ENCODE assay signal across 8 cellular contexts in genomic region chr9:137550241-137550621, GRCh38. TPM values are rescaled to one million over a fixed set of nuclear protein-coding genes. Genes with fewer than 3 reads are reported as not detected.
A peak's percentile ranks its signal among the peaks of the same experiment; 100 is the strongest.
DNase-seq lines count a peak whose midpoint lies in the region; ATAC-seq lines count a peak whose summit lies in the region.

PNPLA7 (minus strand) TSS chr9:137550402; CDS start chr9:137550197, 205 bp downstream.

- H3K4me1 ChIP-seq in GM23248 (ENCODE audit: insufficient read depth): peaks cover 10% of the 10 kb centered on the region

- peak within 1 kb of the TSS; percentile 89 for H3K9ac ChIP-seq in GM23248

- H3K36me3 ChIP-seq in GM23248 (ENCODE audit: low read depth): peaks cover 8% of the 10 kb centered on the region

- in situ Hi-C loops in ACHN (cut with HindIII; ENCODE audit: low pct_ligation_motif_present, low pct_unique_long_range_greater_than_20kb, low sequenced_read_pairs): no loop called here
- in situ Hi-C loops in GM23248 (cut with MboI): no loop called here

- no peaks in the 10 kb centered on the region for H4K20me1 ChIP-seq in GM23248 (ENCODE audit: insufficient read depth)

- ATAC-seq in GM18858 (IDR thresholded peaks at IDR 0.05; ENCODE audit: unreplicated experiment): no peak

- no peaks in the 10 kb centered on the region for H3K9me2 ChIP-seq in GM23248 (ENCODE audit: insufficient read depth)

- no peaks in the 10 kb centered on the region for H3K27me3 ChIP-seq in GM23248 (replicated peaks; ENCODE audit: insufficient read depth)
- no peaks in the 10 kb centered on the region for H3K27me3 ChIP-seq in layer of hippocampus (ENCODE audit: control insufficient read depth, insufficient read depth, low read length)

- H3K4me2 ChIP-seq in GM23248 (ENCODE audit: unreplicated experiment): peak within 1 kb of the TSS; percentile 81

- H3K27ac ChIP-seq in GM23248 (peak within 1 kb of the TSS; percentile 56; the same call in 1 of the 2 replicates), layer of hippocampus (ENCODE audit: low read depth, low read length) (peak within 1 kb of the TSS; percentile 91)

- peak within 1 kb of the TSS; percentile 88 for H2AFZ ChIP-seq in GM23248

- 10% methylated on average over 10 to 13 of the region's 13 CpGs for WGBS in GM23248 (ENCODE audit: low coverage in 1 of 2, low lambda C conversion rate in 2 of 2, missing lambda C conversion rate in 2 of 2), 2 experiments

- H3K79me2 ChIP-seq in GM23248 (ENCODE audit: insufficient read depth): peaks cover 14% of the 10 kb centered on the region

- no peaks in the 10 kb centered on the region for H3K9me3 ChIP-seq in GM23248 (ENCODE audit: low read depth)

- peaks cover 16% of the 10 kb centered on the region; the same call in 1 of the 2 replicates for H3F3A ChIP-seq in GM23248 (ENCODE audit: insufficient read depth)

- H3K4me3 ChIP-seq in GM23248: peak within 1 kb of the TSS; percentile 87

- DNase-seq in ACHN (peak; percentile 52), GM23248 (peak; percentile 87), NCI-H460 (ENCODE audit: extremely low read depth, low read depth) (peak; percentile 34), dermis blood vessel endothelial cell (peak; percentile 74)
- DNase-seq in activated CD4-positive, alpha-beta T cell treated with anti-CD3 and anti-CD28 coated beads for 48 hours: peak; percentile 61
- peak; percentile 10 to 29 (median 29) for DNase-seq in stimulated activated CD4-positive, alpha-beta T cell treated with anti-CD3 and anti-CD28 coated beads, Interleukin-12 subunit alpha, Interleukin-12 subunit beta, amount 100 ng/mL, for 48 hours (ENCODE audit: low read depth in 2 of 3, low spot score in 1 of 3)

RNA-seq across cellular contexts. Expression of gene PNPLA7, which starts in this region (rescaled TPM):
- total RNA-seq in GM23248 (2014; rRNA removed; shearing (Covaris generic)): 0.54 and 0.89 TPM in 2 replicates
- 0.44 and 0.59 TPM in 2 replicates for polyA plus RNA-seq in GM23248 (2016; fragmentation: Nextera tagmentation; extraction: Ambion mirVana)
- 0.10 and 0.26 TPM in 2 replicates for total RNA-seq in NCI-H460 (2014; rRNA removed; shearing (Covaris generic))
- polyA plus RNA-seq in NCI-H460 (2014; cell fraction: nucleus; rRNA removed): 0.49 and 1.3 TPM in 2 replicates
- total RNA-seq in dermis blood vessel endothelial cell: 0.42 and 1.7 TPM in 2 replicates

Comparison
In these comparisons a context has a peak if more than half of its experiments do, and no peak if none do; other contexts are left out.
1. Peak in DNase-seq, H3K4me3 ChIP-seq, H3K27ac ChIP-seq, H3K9ac ChIP-seq and H3K4me2 ChIP-seq in GM23248; RNA of the gene not detected or under 1 TPM.
2. DNase-seq: peak in every context shown above with its lines; median percentile 87 in GM23248; 74 in dermis blood vessel endothelial cell; 61 in activated CD4-positive, alpha-beta T cell treated with anti-CD3 and anti-CD28 coated beads for 48 hours; 52 in ACHN; 34 in NCI-H460; 29 in stimulated activated CD4-positive, alpha-beta T cell treated with anti-CD3 and anti-CD28 coated beads, Interleukin-12 subunit alpha, Interleukin-12 subunit beta, amount 100 ng/mL, for 48 hours.